ENCODE assay signal across 1 cellular context in the genomic region with DNA sequence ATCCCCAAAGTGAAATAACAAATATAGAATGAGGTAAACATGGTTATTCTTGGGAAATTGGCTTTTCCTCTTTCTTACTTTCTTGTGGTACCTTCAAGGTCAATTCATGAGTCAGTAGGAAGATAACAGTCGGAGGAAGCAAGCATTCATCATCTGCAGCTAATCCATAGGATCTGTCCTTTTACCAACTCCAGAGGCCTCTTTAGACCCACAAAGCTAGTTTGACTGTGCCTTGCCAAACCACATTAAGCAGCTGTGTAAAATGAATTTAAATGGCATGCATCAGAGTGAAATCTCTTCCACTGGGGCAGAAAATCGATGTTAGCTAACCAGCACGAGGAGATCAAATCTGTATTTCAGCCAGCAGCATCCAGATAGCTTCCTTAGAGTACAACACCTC.
A peak's percentile ranks its signal among the peaks of the same experiment; 100 is the strongest.
TF ChIP-seq lines count a peak whose summit lies in the region.

No MANE protein-coding gene starts in this region.

TF ChIP-seq in SK-N-SH treated with all-trans-retinoic acid at 6 μM for 48 hours, 23 proteins besides CTCF, POLR2A, EP300 and RAD21 (continued from another document):
- TF ChIP-seq, protein P1, sequence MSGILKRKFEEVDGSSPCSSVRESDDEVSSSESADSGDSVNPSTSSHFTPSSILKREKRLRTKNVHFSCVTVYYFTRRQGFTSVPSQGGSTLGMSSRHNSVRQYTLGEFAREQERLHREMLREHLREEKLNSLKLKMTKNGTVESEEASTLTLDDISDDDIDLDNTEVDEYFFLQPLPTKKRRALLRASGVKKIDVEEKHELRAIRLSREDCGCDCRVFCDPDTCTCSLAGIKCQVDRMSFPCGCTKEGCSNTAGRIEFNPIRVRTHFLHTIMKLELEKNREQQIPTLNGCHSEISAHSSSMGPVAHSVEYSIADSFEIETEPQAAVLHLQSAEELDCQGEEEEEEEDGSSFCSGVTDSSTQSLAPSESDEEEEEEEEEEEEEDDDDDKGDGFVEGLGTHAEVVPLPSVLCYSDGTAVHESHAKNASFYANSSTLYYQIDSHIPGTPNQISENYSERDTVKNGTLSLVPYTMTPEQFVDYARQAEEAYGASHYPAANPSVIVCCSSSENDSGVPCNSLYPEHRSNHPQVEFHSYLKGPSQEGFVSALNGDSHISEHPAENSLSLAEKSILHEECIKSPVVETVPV (CRISPR knock-in tag; IDR thresholded peaks at IDR 0.05) = no peak
- TF ChIP-seq RARB (CRISPR knock-in tag; IDR thresholded peaks at IDR 0.05) = no peak
- TF ChIP-seq PPARA (CRISPR knock-in tag; IDR thresholded peaks at IDR 0.05; ENCODE audit: borderline replicate concordance) = no peak
- TF ChIP-seq ZNF8 (CRISPR knock-in tag; IDR thresholded peaks at IDR 0.05) = no peak; the same call in 1 of the 2 replicates
- no peak for TF ChIP-seq CSDC2 (CRISPR knock-in tag; IDR thresholded peaks at IDR 0.05)
- peak; percentile 74; the same call in 1 of the 2 replicates for TF ChIP-seq GLIS3 (CRISPR knock-in tag; IDR thresholded peaks at IDR 0.05)
- no peak for TF ChIP-seq ZNF565 (CRISPR knock-in tag; conservative IDR thresholded peaks at IDR 0.05; ENCODE audit: low read depth)
